In genomic region chr4:55080174-55080865, GRCh38 we compare ENCODE assay signal across 17 cellular contexts. TPM values are rescaled to one million over a fixed set of nuclear protein-coding genes. Genes with fewer than 3 reads are reported as not detected.
DNase-seq lines count a peak whose midpoint lies in the region; ATAC-seq, FAIRE-seq and TF ChIP-seq lines count a peak whose summit lies in the region.
"Had no signal": no experiment of that assay in that cellular context is flagged by ENCODE, and none has a peak within 500 bp of the region (broad histone marks: within the 10 kb centered on the region; RNA-seq: fewer than 3 reads in every experiment).

No MANE protein-coding gene starts in this region.

- POLR2A ChIA-PET in H1 (lab: Charles Lee; ENCODE audit: partially characterized antibody): interaction anchor here (1.5 to 1.9 kb wide), 2 partner anchors 11 to 24 kb away, joined by 5 to 7 read pairs; no protein-coding TSS in a partner anchor
- POLR2A ChIA-PET in PC-9 (lab: Charles Lee; ENCODE audit: unreplicated experiment): no interaction called here

- no peak for TF ChIP-seq CTCF in H1 (IDR thresholded peaks at IDR 0.05; ENCODE audit: control extremely low read depth in 1 of 3, insufficient read depth in 1 of 3, low read depth in 1 of 3, low read length in 3 of 3)
- TF ChIP-seq CTCF in PC-9 (conservative IDR thresholded peaks at IDR 0.05): no peak
- no peak for TF ChIP-seq CTCF in osteoblast (IDR thresholded peaks at IDR 0.05; ENCODE audit: extremely low read depth, low read depth, low read length)
- TF ChIP-seq CTCF in esophagus squamous epithelium (IDR thresholded peaks at IDR 0.05): no peak

- no peak overlapping the region for H2AK5ac ChIP-seq in H1 (ENCODE audit: low read depth, low read length)

- H3K36me3 ChIP-seq in H1 (ENCODE audit: control insufficient read depth in 2 of 4, insufficient read depth in 4 of 4, low read length in 3 of 4): peaks cover 18 to 62% (median 49%) of the 10 kb centered on the region in 4 experiments
- H3K36me3 ChIP-seq in iPS-20b (ENCODE audit: insufficient read depth, low read depth, low read length): peaks cover 66% of the 10 kb centered on the region
- peaks cover 0 to 2% (median 0%) of the 10 kb centered on the region in 3 donors for H3K36me3 ChIP-seq in skeletal muscle tissue (ENCODE audit: control insufficient read depth in 3 of 3, insufficient read depth in 3 of 3, low read length in 3 of 3)
- no peaks in the 10 kb centered on the region for H3K36me3 ChIP-seq in PC-9 (ENCODE audit: low read depth)
- H3K36me3 ChIP-seq in osteoblast (ENCODE audit: insufficient read depth, low read length): no peaks in the 10 kb centered on the region
- H3K36me3 ChIP-seq in esophagus squamous epithelium: no peaks in the 10 kb centered on the region
- H3K36me3 ChIP-seq: ovary had no signal

- H3K23me2 ChIP-seq in H1 (ENCODE audit: low read depth, low read length): peaks cover 5% of the 10 kb centered on the region; the same call in 1 of the 2 replicates

- CTCF ChIA-PET in H1 (lab: Charles Lee; ENCODE audit: partially characterized antibody) (interaction anchor here (0.9 to 1.0 kb wide), 2 partner anchors 14 to 265 kb away, joined by 3 read pairs; partner anchors contain the start of gene SRD5A3), PC-9 (lab: Charles Lee) (no interaction called here)

- no peak overlapping the region for H2BK20ac ChIP-seq in H1 (ENCODE audit: low read length)

- no peak overlapping the region for H3K14ac ChIP-seq in H1 (ENCODE audit: insufficient read length)

- no peak for TF ChIP-seq POLR2A in H1 (IDR thresholded peaks at IDR 0.05; ENCODE audit: control extremely low read depth in 1 of 2, low read depth in 2 of 2, low read length in 2 of 2)
- TF ChIP-seq POLR2A in esophagus squamous epithelium (IDR thresholded peaks at IDR 0.05): no peak

- H3K27me3 ChIP-seq in H1 (replicated peaks in 1 of 4; ENCODE audit: control insufficient read depth in 3 of 4, extremely low read depth in 1 of 4, insufficient read depth in 3 of 4, low read length in 3 of 4) (no peaks in the 10 kb centered on the region), iPS-20b (ENCODE audit: insufficient read depth, low read length) (no peaks in the 10 kb centered on the region), skeletal muscle tissue (ENCODE audit: control insufficient read depth in 3 of 3, insufficient read depth in 3 of 3, low read length in 3 of 3) (peaks cover 0 to 2% (median 0%) of the 10 kb centered on the region in 3 donors), PC-9 (ENCODE audit: insufficient read depth, low read depth) (no peaks in the 10 kb centered on the region), osteoblast (ENCODE audit: insufficient read depth, low read length) (no peaks in the 10 kb centered on the region), esophagus squamous epithelium (no peaks in the 10 kb centered on the region)
- H3K27me3 ChIP-seq: ovary had no signal

- TF ChIP-seq RAD21 in H1 (IDR thresholded peaks at IDR 0.05 in 1 of 2, conservative IDR thresholded peaks at IDR 0.05 in 1 of 2; ENCODE audit: low read depth in 2 of 2, low read length in 2 of 2): no peak

- H3K9me3 ChIP-seq in H1 (ENCODE audit: insufficient read depth in 2 of 2, low read depth in 1 of 2, low read length in 1 of 2): no peaks in the 10 kb centered on the region
- H3K9me3 ChIP-seq in iPS-20b (ENCODE audit: insufficient read depth, low read depth, low read length): no peaks in the 10 kb centered on the region
- no peaks in the 10 kb centered on the region for H3K9me3 ChIP-seq in skeletal muscle tissue (ENCODE audit: control insufficient read depth in 3 of 3, low read length in 3 of 3)
- H3K9me3 ChIP-seq in PC-9 (ENCODE audit: insufficient read depth, low read depth): no peaks in the 10 kb centered on the region
- H3K9me3 ChIP-seq in osteoblast (ENCODE audit: low read depth, low read length): no peaks in the 10 kb centered on the region
- H3K9me3 ChIP-seq in esophagus squamous epithelium: no peaks in the 10 kb centered on the region
- H3K9me3 ChIP-seq: ovary had no signal

- no peak overlapping the region for H4K5ac ChIP-seq in H1 (ENCODE audit: insufficient read length, low read depth, low read length)

- no peak overlapping the region for H2AFZ ChIP-seq in H1 (ENCODE audit: low read length)
- no peak overlapping the region for H2AFZ ChIP-seq in PC-9
- no peak overlapping the region for H2AFZ ChIP-seq in osteoblast (ENCODE audit: low read length)

- H4K8ac ChIP-seq in H1 (ENCODE audit: extremely low read depth, insufficient read depth, low read length): no peak overlapping the region

- H3K4me1 ChIP-seq in H1 (replicated peaks in 1 of 4; ENCODE audit: control insufficient read depth in 3 of 4, insufficient read depth in 4 of 4, low read length in 3 of 4) (peaks cover 0 to 9% (median 0%) of the 10 kb centered on the region in 4 experiments; a peak in 2 of 7 replicates), iPS-20b (ENCODE audit: insufficient read depth, low read length) (peaks cover 22% of the 10 kb centered on the region; the same call in 1 of the 2 replicates), skeletal muscle tissue (ENCODE audit: control insufficient read depth in 3 of 3, insufficient read depth in 3 of 3, low read length in 3 of 3) (peaks cover 0 to 11% (median 4%) of the 10 kb centered on the region in 3 donors), PC-9 (replicated peaks; ENCODE audit: insufficient read depth) (no peaks in the 10 kb centered on the region), osteoblast (ENCODE audit: insufficient read depth, low read length) (no peaks in the 10 kb centered on the region), esophagus squamous epithelium (no peaks in the 10 kb centered on the region)

- H3K56ac ChIP-seq in H1 (replicated peaks; ENCODE audit: insufficient read length, low read depth, low read length): no peak overlapping the region

- H3K79me1 ChIP-seq in H1 (ENCODE audit: low read depth, low read length): no peaks in the 10 kb centered on the region

- no peak overlapping the region for H2BK15ac ChIP-seq in H1 (ENCODE audit: low read length)

- ATAC-seq in HG02571 (IDR thresholded peaks at IDR 0.05; ENCODE audit: unreplicated experiment): no peak
- ATAC-seq: PC-3 had no signal

- no peaks in the 10 kb centered on the region for H3K9me2 ChIP-seq in PC-9 (ENCODE audit: insufficient read depth)

- H3K4ac ChIP-seq in H1 (replicated peaks; ENCODE audit: insufficient read length, low read depth, low read length): no peak overlapping the region

- no TSS peak for BruUV-seq in PC-9 (replicated peaks; lab: Mats Ljungman, UMichigan)

- H2BK5ac ChIP-seq in H1 (ENCODE audit: low read depth, low read length): no peak overlapping the region

- no peak overlapping the region for H2BK12ac ChIP-seq in H1 (ENCODE audit: low read depth, low read length)

- FAIRE-seq in H1 (lab: Jason Lieb, UNC): peak; percentile 32
- FAIRE-seq: islet of Langerhans had no signal

- H3K79me2 ChIP-seq in H1 (ENCODE audit: control insufficient read depth in 1 of 2, insufficient read depth in 2 of 2, low read length in 2 of 2): no peaks in the 10 kb centered on the region
- H3K79me2 ChIP-seq in PC-9 (ENCODE audit: low read depth): no peaks in the 10 kb centered on the region
- no peaks in the 10 kb centered on the region for H3K79me2 ChIP-seq in osteoblast (ENCODE audit: insufficient read depth, low read length)

- H3K9ac ChIP-seq in H1 (replicated peaks in 1 of 4; ENCODE audit: extremely low read depth in 1 of 4, low read depth in 3 of 4, low read length in 3 of 4) (no peak overlapping the region), iPS-20b (ENCODE audit: low read depth, low read length) (no peak overlapping the region), skeletal muscle tissue (ENCODE audit: low read depth in 1 of 3, low read length in 3 of 3) (no peak overlapping the region)

- H3K27ac ChIP-seq in H1 (ENCODE audit: low read depth, low read length) (0 out of 2 replicates have a peak overlapping the region, but pooled peaks have one; percentile 21), iPS-20b (ENCODE audit: low read length) (peak overlapping the region; percentile 19), skeletal muscle tissue (ENCODE audit: low read depth, low read length) (peak overlapping the region; percentile 43), PC-9 (no peak overlapping the region), osteoblast (ENCODE audit: low read depth, low read length) (no peak overlapping the region), esophagus squamous epithelium (no peak overlapping the region)
- H3K27ac ChIP-seq: ovary had no signal

- no peak for TF ChIP-seq EP300 in H1 (IDR thresholded peaks at IDR 0.05; ENCODE audit: borderline replicate concordance in 1 of 2, low read depth in 2 of 2, low read length in 2 of 2)

- WGBS in H1 (ENCODE audit: extremely low coverage in 1 of 2, insufficient coverage in 1 of 2, insufficient read length in 1 of 2, insufficient replicate concordance in 2 of 2, low coverage in 1 of 2, low lambda C conversion rate in 2 of 2, missing lambda C conversion rate in 1 of 2), 2 experiments: 89% methylated on average over 9 of the region's 9 CpGs; no CpG with 5 or more reads in 1 of the 2 experiments
- WGBS in esophagus squamous epithelium, 2 donors: 66 to 72% methylated on average over 8 to 9 of the region's 9 CpGs

- H3K4me2 ChIP-seq in H1 (ENCODE audit: insufficient read depth in 1 of 2, low read depth in 2 of 2, low read length in 2 of 2) (no peak overlapping the region), PC-9 (no peak overlapping the region), osteoblast (ENCODE audit: insufficient read depth, low read length) (no peak overlapping the region)

- DNase-seq in LHCN-M2 (ENCODE audit: low read depth) (peak; percentile 11), H1 (ENCODE audit: low read depth in 1 of 2, low spot score in 2 of 2) (no peak), PC-9 (no peak), osteoblast (ENCODE audit: insufficient read length, low spot score, missing footprints) (no peak), esophagus squamous epithelium (lab: John Stamatoyannopoulos, UW) (no peak)
- DNase-seq: activated CD4-positive, alpha-beta memory T cell treated with anti-CD3 and anti-CD28 coated beads for 36 hours; CD4-positive, alpha-beta T cell; dorsolateral prefrontal cortex; NCI-H1694; NCI-H526 treated with DMSO at 0.1 percent for 48 hours; ovary; PC-3 had no signal

- H3F3A ChIP-seq in PC-9 (ENCODE audit: insufficient read depth, low read depth): no peaks in the 10 kb centered on the region

- peaks cover 1 to 5% of the 10 kb centered on the region in 2 experiments for H4K20me1 ChIP-seq in H1 (replicated peaks in 1 of 2; ENCODE audit: control insufficient read depth in 1 of 2, insufficient read depth in 2 of 2, low read length in 2 of 2)
- H4K20me1 ChIP-seq in PC-9 (ENCODE audit: insufficient read depth): no peaks in the 10 kb centered on the region
- H4K20me1 ChIP-seq in osteoblast (ENCODE audit: insufficient read depth, low read length): no peaks in the 10 kb centered on the region

- no peak overlapping the region for H2BK120ac ChIP-seq in H1 (replicated peaks; ENCODE audit: low read depth, low read length)

- intact Hi-C loops in PC-9 (cut with micrococcal nuclease; ENCODE audit: unreplicated experiment) (no loop called here), esophagus squamous epithelium (cut with DNase I) (no loop called here)

- H3K23ac ChIP-seq in H1 (ENCODE audit: insufficient read length): no peak overlapping the region

- H3K18ac ChIP-seq in H1 (ENCODE audit: extremely low read depth, low read length): no peak overlapping the region

- no peak overlapping the region for H4K91ac ChIP-seq in H1 (replicated peaks; ENCODE audit: insufficient read length, low read length)

- H3K4me3 ChIP-seq in H1 (ENCODE audit: extremely low read depth in 1 of 4, insufficient read depth in 2 of 4, low read depth in 3 of 4, low read length in 4 of 4) (no peak overlapping the region), iPS-20b (ENCODE audit: low read length) (no peak overlapping the region), skeletal muscle tissue (ENCODE audit: low read length in 3 of 3) (no peak overlapping the region), PC-9 (no peak overlapping the region), osteoblast (ENCODE audit: insufficient read depth, low read length) (no peak overlapping the region), esophagus squamous epithelium (no peak overlapping the region)
- H3K4me3 ChIP-seq: dorsolateral prefrontal cortex, ovary had no signal

RNA-seq across cellular contexts. Expression of gene KDR, which starts 45.1 kb away (rescaled TPM):
- total RNA-seq in LHCN-M2 (2014; rRNA removed) (15.8 and 19.3 TPM in 2 replicates), skeletal muscle tissue (49.1 TPM), PC-9 (2021) (0.09 and 0.20 TPM in 2 replicates), osteoblast (not detected in 2 replicates), esophagus squamous epithelium (10 to 100 TPM in 1 of 4 donors, 1 to 10 TPM in 3; 2.0 to 23.8 (median 5.9) TPM)
- polyA plus RNA-seq in LHCN-M2 (2012): 0.33 TPM
- 98.1 and 106 TPM in 2 replicates for total RNA-seq in H1 (2021; fragmentation: NEBNext Ultra II Directional; extraction: Animal tissue kit (Norgen Biotek cat#: 25700))
- polyA plus RNA-seq in H1 (2011; rRNA removed): 29.1 and 69.3 TPM in 2 replicates
- polyA plus RNA-seq in H1 (2011; cell fraction: cytosol; rRNA removed): 48.9 TPM
- polyA plus RNA-seq in H1 (2011; cell fraction: nucleus; rRNA removed): 50.2 TPM
- 94.9 to 122 TPM (median 103 TPM) in 4 replicates for polyA plus RNA-seq in H1 (2012, experiment 1 of 2)
- polyA plus RNA-seq in H1 (2012, experiment 2 of 2): 6.2 TPM
- 212 TPM for polyA plus RNA-seq in H1 (2013, experiment 1 of 2)
- polyA plus RNA-seq in H1 (2013, experiment 2 of 2): 178 TPM
- 140 and 291 TPM in 2 replicates for polyA minus RNA-seq in H1 (2011; rRNA and poly(A)+ RNA removed)
- polyA minus RNA-seq in H1 (2011; cell fraction: cytosol; rRNA and poly(A)+ RNA removed): 70.8 TPM
- polyA minus RNA-seq in H1 (2011; cell fraction: nucleus; rRNA and poly(A)+ RNA removed): 87.0 TPM
- total RNA-seq: activated CD4-positive, alpha-beta memory T cell treated with anti-CD3 and anti-CD28 coated beads for 36 hours; activated T-helper 2 cell treated with anti-CD3 and anti-CD28 coated beads, Interferon-gamma antibody, Interleukin-2, Interleukin-4, amounts not matched to agents 10 μg/mL and 5 μg/mL and 100 μg/mL, durations not matched to agents 14 hours and 24 hours and 36 hours; CD4-positive, alpha-beta T cell had no signal

Comparison
In these comparisons a context has a peak if more than half of its experiments do, and no peak if none do; other contexts are left out.
1. H3K27ac ChIP-seq: peak in H1 (single experiment), iPS-20b (single experiment) and skeletal muscle tissue (single experiment); none in PC-9 (single experiment), osteoblast (single experiment) and esophagus squamous epithelium (0 of 4).